Comparison of ENCODE assay signal across 31 cellular contexts in genomic region chr3:30951806-30952205, GRCh38. TPM values are rescaled to one million over a fixed set of nuclear protein-coding genes. Genes with fewer than 3 reads are reported as not detected.
"Had no signal": no experiment of that assay in that cellular context is flagged by ENCODE, and none has a peak within 500 bp of the region (broad histone marks: within the 10 kb centered on the region; RNA-seq: fewer than 3 reads in every experiment).

No MANE protein-coding gene starts in this region.

- H3K27ac ChIP-seq: colonic mucosa, esophagus squamous epithelium, gastrocnemius medialis, lower lobe of right lung, ovary, psoas muscle, sigmoid colon, skin epidermis, thoracic aorta, transverse colon, upper lobe of right lung, uterus had no signal

- H3K27ac Mint-ChIP-seq: dendritic cell treated with granulocyte-macrophage colony-stimulating factor and Interleukin-4, amounts not matched to agents 40 ng/mL and 50 ng/mL, for 4 days; endodermal cell; natural killer cell; stimulated activated naive B cell treated with anti-CD40 and anti-IgM and Interleukin-4, amounts not matched to agents 10 μg/mL and 1 μg/mL and 100 μg/mL, for 72 hours; stimulated activated naive CD8-positive, alpha-beta T cell treated with anti-CD3 and anti-CD28 coated beads, Interleukin-15, Interleukin-2, amounts not matched to agents 100 ng/mL and 50 ng/mL, for 24 hours had no signal

- H3K36me3 Mint-ChIP-seq: natural killer cell; stimulated activated naive B cell treated with anti-CD40 and anti-IgM and Interleukin-4, amounts not matched to agents 10 μg/mL and 1 μg/mL and 100 μg/mL, for 72 hours had no signal

- H3K4me3 Mint-ChIP-seq: dendritic cell treated with granulocyte-macrophage colony-stimulating factor and Interleukin-4, amounts not matched to agents 40 ng/mL and 50 ng/mL, for 4 days; endodermal cell; natural killer cell; stimulated activated naive B cell treated with anti-CD40 and anti-IgM and Interleukin-4, amounts not matched to agents 10 μg/mL and 1 μg/mL and 100 μg/mL, for 72 hours; stimulated activated naive CD8-positive, alpha-beta T cell treated with anti-CD3 and anti-CD28 coated beads, Interleukin-15, Interleukin-2, amounts not matched to agents 100 ng/mL and 50 ng/mL, for 24 hours had no signal

- H3K36me3 ChIP-seq: colonic mucosa, esophagus squamous epithelium, gastrocnemius medialis, lower lobe of right lung, ovary, sigmoid colon, spleen, thoracic aorta, transverse colon, upper lobe of right lung, uterus had no signal

- H3K4me1 ChIP-seq: colonic mucosa, esophagus squamous epithelium, gastrocnemius medialis, lower lobe of right lung, psoas muscle, sigmoid colon, transverse colon, upper lobe of right lung, uterus had no signal

- H3K9me3 Mint-ChIP-seq: dendritic cell treated with granulocyte-macrophage colony-stimulating factor and Interleukin-4, amounts not matched to agents 40 ng/mL and 50 ng/mL, for 4 days; endodermal cell; natural killer cell; stimulated activated naive B cell treated with anti-CD40 and anti-IgM and Interleukin-4, amounts not matched to agents 10 μg/mL and 1 μg/mL and 100 μg/mL, for 72 hours had no signal

- H3K27me3 Mint-ChIP-seq: dendritic cell treated with granulocyte-macrophage colony-stimulating factor and Interleukin-4, amounts not matched to agents 40 ng/mL and 50 ng/mL, for 4 days had no signal

- DNase-seq: colonic mucosa; effector CD8-positive, alpha-beta T cell; endodermal cell; esophagus squamous epithelium; gastrocnemius medialis; head of caudate nucleus; left colon; left ventricle myocardium superior; lower lobe of right lung; natural killer cell; occipital lobe; ovary; posterior cingulate gyrus; psoas muscle; right cardiac atrium; sigmoid colon; spleen; stimulated activated naive B cell treated with anti-CD40 and anti-IgM and Interleukin-4, amounts not matched to agents 10 μg/mL and 1 μg/mL and 100 μg/mL, for 72 hours; transverse colon; upper lobe of right lung; uterus had no signal

- H3K4me1 Mint-ChIP-seq: natural killer cell; stimulated activated naive B cell treated with anti-CD40 and anti-IgM and Interleukin-4, amounts not matched to agents 10 μg/mL and 1 μg/mL and 100 μg/mL, for 72 hours had no signal

- H3K4me3 ChIP-seq: colonic mucosa, esophagus squamous epithelium, gastrocnemius medialis, lower lobe of right lung, ovary, psoas muscle, sigmoid colon, skin epidermis, spleen, thoracic aorta, transverse colon, upper lobe of right lung, uterus had no signal

- FAIRE-seq: islet of Langerhans had no signal

- H3K27me3 ChIP-seq: colonic mucosa, esophagus squamous epithelium, gastrocnemius medialis, ovary, sigmoid colon, spleen, transverse colon, upper lobe of right lung, uterus had no signal

- H3K9me3 ChIP-seq: colonic mucosa, esophagus squamous epithelium, gastrocnemius medialis, lower lobe of right lung, ovary, psoas muscle, sigmoid colon, spleen, thoracic aorta, transverse colon, upper lobe of right lung, uterus had no signal

RNA-seq across cellular contexts. Expression of gene GADL1, which starts 57.3 kb away (rescaled TPM):
- total RNA-seq: chondrocyte, colonic mucosa, epithelial cell of proximal tubule, esophagus squamous epithelium, kidney epithelial cell, left colon, left ventricle myocardium superior, lower lobe of right lung, mesenteric fat pad, natural killer cell, renal cortical epithelial cell, right cardiac atrium, sigmoid colon, transverse colon, upper lobe of right lung had no signal
